20 cellular contexts compared by ENCODE assay signal in the genomic region with DNA sequence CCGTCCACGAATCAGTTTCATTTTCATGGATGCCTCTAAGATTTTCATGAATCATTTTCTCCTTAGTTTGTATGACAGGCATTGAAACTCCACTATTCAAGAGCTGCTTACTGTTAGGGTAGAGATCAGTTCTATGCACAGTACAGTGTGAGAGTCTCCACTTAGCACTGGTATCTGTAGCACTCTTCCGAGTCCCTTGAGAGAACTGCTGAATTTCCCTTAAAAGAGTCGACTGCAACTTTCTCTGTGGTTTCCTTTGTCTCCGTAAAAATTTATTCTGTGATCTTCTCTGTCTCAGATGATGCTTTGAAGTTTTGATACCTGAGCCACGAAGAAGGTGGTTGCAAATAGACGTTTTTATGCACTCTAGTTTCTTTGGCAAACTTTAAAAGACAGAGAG. TPM values are rescaled to one million over a fixed set of nuclear protein-coding genes. Genes with fewer than 3 reads are reported as not detected.
A peak's percentile ranks its signal among the peaks of the same experiment; 100 is the strongest.
DNase-seq lines count a peak whose midpoint lies in the region; ATAC-seq and TF ChIP-seq lines count a peak whose summit lies in the region.
"Had no signal": no experiment of that assay in that cellular context is flagged by ENCODE, and none has a peak within 500 bp of the region (broad histone marks: within the 10 kb centered on the region; RNA-seq: fewer than 3 reads in every experiment).

No MANE protein-coding gene starts in this region.

- no peaks in the 10 kb centered on the region for H3K27me3 Mint-ChIP-seq in activated CD4-positive, alpha-beta T cell treated with anti-CD3 and anti-CD28 coated beads, Interleukin-2, amount 10 ng/mL, durations not matched to agents 24 days and 14 days
- H3K27me3 Mint-ChIP-seq in activated T-helper 1 cell treated with anti-CD3 and anti-CD28 coated beads, Interleukin-12 subunit alpha, Interleukin-12 subunit beta, Interleukin-2, Interleukin-4 antibody, amounts not matched to agents 30 ng/mL and 10 ng/mL and 1 ng/mL, durations not matched to agents 14 hours and 24 hours and 36 hours (ENCODE audit: insufficient read depth) = no peaks in the 10 kb centered on the region
- no peaks in the 10 kb centered on the region for H3K27me3 Mint-ChIP-seq in natural killer cell (ENCODE audit: low read depth in 2 of 2)

- POLR2A ChIA-PET in HEK293 (lab: Yijun Ruan, JAX) = no interaction called here

- H3K36me3 Mint-ChIP-seq in activated CD4-positive, alpha-beta T cell treated with anti-CD3 and anti-CD28 coated beads, Interleukin-2, amount 10 ng/mL, durations not matched to agents 24 days and 14 days (ENCODE audit: low read depth) = peaks cover 73% of the 10 kb centered on the region
- H3K36me3 Mint-ChIP-seq in activated T-helper 1 cell treated with anti-CD3 and anti-CD28 coated beads, Interleukin-12 subunit alpha, Interleukin-12 subunit beta, Interleukin-2, Interleukin-4 antibody, amounts not matched to agents 30 ng/mL and 10 ng/mL and 1 ng/mL, durations not matched to agents 14 hours and 24 hours and 36 hours (ENCODE audit: low read depth) = peaks cover 74% of the 10 kb centered on the region
- peaks cover 42% of the 10 kb centered on the region for H3K36me3 Mint-ChIP-seq in natural killer cell

- H3K9me3 ChIP-seq in HEK293 (ENCODE audit: control insufficient read depth, insufficient read depth, low read depth, low read length) = no peaks in the 10 kb centered on the region
- H3K9me3 ChIP-seq: ascending aorta, gastrocnemius medialis, left lung, ovary, transverse colon had no signal

- TF ChIP-seq CTCF in HEK293 (tag by site-specific recombination; IDR thresholded peaks at IDR 0.05) (no peak), natural killer cell (IDR thresholded peaks at IDR 0.05) (no peak)

- peak; percentile 77 for DNase-seq in activated CD4-positive, alpha-beta T cell treated with anti-CD3 and anti-CD28 coated beads, Interleukin-2, amount 10 ng/mL, durations not matched to agents 24 days and 14 days
- DNase-seq in activated CD4-positive, alpha-beta T cell treated with anti-CD3 and anti-CD28 coated beads, Interleukin-2, amount 50 U/mL, for 4 hours = no peak
- peak; percentile 24 for DNase-seq in activated T-helper 1 cell treated with anti-CD3 and anti-CD28 coated beads, Interleukin-12 subunit alpha, Interleukin-12 subunit beta, Interleukin-2, Interleukin-4 antibody, amounts not matched to agents 30 ng/mL and 10 ng/mL and 1 ng/mL, durations not matched to agents 14 hours and 24 hours and 36 hours (ENCODE audit: low spot score)
- DNase-seq in natural killer cell (no peak), NCI-H2171 (lab: John Stamatoyannopoulos, UW) (no peak), NCI-H524 treated with DMSO at 0.1 percent for 48 hours (lab: John Stamatoyannopoulos, UW) (no peak)
- DNase-seq: C1 segment of cervical spinal cord, DMS79, gastrocnemius medialis, HFFc6, left lung, NCI-H1092, NCI-H2171 treated with DMSO at 0.1 percent for 48 hours, ovary, SW 1271, transverse colon, WERI-Rb-1 had no signal

- H3K4me1 ChIP-seq in HEK293 (ENCODE audit: control insufficient read depth, insufficient read depth, low read length) = no peaks in the 10 kb centered on the region
- H3K4me1 ChIP-seq: ascending aorta, gastrocnemius medialis, transverse colon had no signal

- peak overlapping the region; percentile 77 for H3K4me3 Mint-ChIP-seq in activated CD4-positive, alpha-beta T cell treated with anti-CD3 and anti-CD28 coated beads, Interleukin-2, amount 10 ng/mL, durations not matched to agents 24 days and 14 days
- H3K4me3 Mint-ChIP-seq in activated T-helper 1 cell treated with anti-CD3 and anti-CD28 coated beads, Interleukin-12 subunit alpha, Interleukin-12 subunit beta, Interleukin-2, Interleukin-4 antibody, amounts not matched to agents 30 ng/mL and 10 ng/mL and 1 ng/mL, durations not matched to agents 14 hours and 24 hours and 36 hours = peak overlapping the region; percentile 67
- H3K4me3 Mint-ChIP-seq in natural killer cell = peak overlapping the region; percentile 3
- H3K4me3 Mint-ChIP-seq: HFFc6 had no signal

- H3K4me1 Mint-ChIP-seq in activated CD4-positive, alpha-beta T cell treated with anti-CD3 and anti-CD28 coated beads, Interleukin-2, amount 10 ng/mL, durations not matched to agents 24 days and 14 days = peaks cover 56% of the 10 kb centered on the region
- peaks cover 83% of the 10 kb centered on the region for H3K4me1 Mint-ChIP-seq in activated T-helper 1 cell treated with anti-CD3 and anti-CD28 coated beads, Interleukin-12 subunit alpha, Interleukin-12 subunit beta, Interleukin-2, Interleukin-4 antibody, amounts not matched to agents 30 ng/mL and 10 ng/mL and 1 ng/mL, durations not matched to agents 14 hours and 24 hours and 36 hours (ENCODE audit: low read depth)
- peaks cover 35 to 46% of the 10 kb centered on the region in 2 donors for H3K4me1 Mint-ChIP-seq in natural killer cell

- no peaks in the 10 kb centered on the region for H3K9me3 Mint-ChIP-seq in activated CD4-positive, alpha-beta T cell treated with anti-CD3 and anti-CD28 coated beads, Interleukin-2, amount 10 ng/mL, durations not matched to agents 24 days and 14 days
- H3K9me3 Mint-ChIP-seq in activated T-helper 1 cell treated with anti-CD3 and anti-CD28 coated beads, Interleukin-12 subunit alpha, Interleukin-12 subunit beta, Interleukin-2, Interleukin-4 antibody, amounts not matched to agents 30 ng/mL and 10 ng/mL and 1 ng/mL, durations not matched to agents 14 hours and 24 hours and 36 hours = no peaks in the 10 kb centered on the region
- no peaks in the 10 kb centered on the region for H3K9me3 Mint-ChIP-seq in natural killer cell
- H3K9me3 Mint-ChIP-seq: HFFc6 had no signal

- ATAC-seq in natural killer cell (peak; percentile 41 to 59 (median 55)), HG03469 (IDR thresholded peaks at IDR 0.05; ENCODE audit: unreplicated experiment) (no peak)
- ATAC-seq: gastrocnemius medialis, left lung had no signal

- CTCF ChIA-PET in HEK293 (lab: Yijun Ruan, JAX) = no interaction called here

- intact Hi-C loops in activated CD4-positive, alpha-beta T cell treated with anti-CD3 and anti-CD28 coated beads, Interleukin-2, amount 10 ng/mL, durations not matched to agents 24 days and 14 days (cut with micrococcal nuclease) = loop anchor here (1.0 kb wide), 7 partner anchors 14 to 333 kb away; a partner anchor contains a TSS
- intact Hi-C loops in activated T-helper 1 cell treated with anti-CD3 and anti-CD28 coated beads, Interleukin-12 subunit alpha, Interleukin-12 subunit beta, Interleukin-2, Interleukin-4 antibody, amounts not matched to agents 30 ng/mL and 10 ng/mL and 1 ng/mL, durations not matched to agents 14 hours and 24 hours and 36 hours (cut with micrococcal nuclease) = loop anchor here (1.0 kb wide), 5 partner anchors 14 to 328 kb away; a partner anchor contains a TSS
- intact Hi-C loops in natural killer cell (cut with micrococcal nuclease) = no loop called here

- peaks cover 2 to 98% of the 10 kb centered on the region in 2 experiments for H3K36me3 ChIP-seq in HEK293 (ENCODE audit: control insufficient read depth in 2 of 2, insufficient read depth in 1 of 2, low read length in 2 of 2)
- H3K36me3 ChIP-seq: ovary had no signal

- H3K4me3 ChIP-seq in HEK293 (ENCODE audit: low read depth, low read length) = no peak overlapping the region
- H3K4me3 ChIP-seq: ascending aorta, gastrocnemius medialis, left lung, ovary, transverse colon had no signal

- H3K27ac Mint-ChIP-seq in activated CD4-positive, alpha-beta T cell treated with anti-CD3 and anti-CD28 coated beads, Interleukin-2, amount 10 ng/mL, durations not matched to agents 24 days and 14 days = peak overlapping the region; percentile 88
- H3K27ac Mint-ChIP-seq in activated T-helper 1 cell treated with anti-CD3 and anti-CD28 coated beads, Interleukin-12 subunit alpha, Interleukin-12 subunit beta, Interleukin-2, Interleukin-4 antibody, amounts not matched to agents 30 ng/mL and 10 ng/mL and 1 ng/mL, durations not matched to agents 14 hours and 24 hours and 36 hours = peak overlapping the region; percentile 91
- peak overlapping the region; percentile 84 to 85 for H3K27ac Mint-ChIP-seq in natural killer cell
- H3K27ac Mint-ChIP-seq: HFFc6 had no signal

- H3K27ac ChIP-seq in HEK293 (ENCODE audit: extremely low read depth, low read depth, low read length) = no peak overlapping the region
- H3K27ac ChIP-seq: ascending aorta, gastrocnemius medialis, left lung, ovary, transverse colon, WERI-Rb-1 had no signal

TF ChIP-seq in HEK293, 187 proteins besides CTCF, POLR2A, EP300 and RAD21:
- TF ChIP-seq GLI2 (tag by site-specific recombination; IDR thresholded peaks at IDR 0.05; ENCODE audit: borderline replicate concordance, low read depth) = no peak
- no peak for TF ChIP-seq GFI1B (tag by site-specific recombination; IDR thresholded peaks at IDR 0.05)
- 0 out of 2 replicates have a peak, but pooled peaks have one; percentile 18 for TF ChIP-seq PRDM1 (tag by site-specific recombination; IDR thresholded peaks at IDR 0.05)
- TF ChIP-seq ZNF311 (tag by site-specific recombination; IDR thresholded peaks at IDR 0.05; ENCODE audit: borderline replicate concordance) = no peak
TF ChIP-seq in HEK293: peak in this region for 1.

RNA-seq across cellular contexts. Expression of a gene that starts 14.8 kb away (rescaled TPM):
- 18.4 and 18.9 TPM in 2 replicates for total RNA-seq in activated CD4-positive, alpha-beta T cell treated with anti-CD3 and anti-CD28 coated beads, Interleukin-2, amount 10 ng/mL, durations not matched to agents 24 days and 14 days
- 22.6 and 25.0 TPM in 2 replicates for total RNA-seq in activated T-helper 1 cell treated with anti-CD3 and anti-CD28 coated beads, Interleukin-12 subunit alpha, Interleukin-12 subunit beta, Interleukin-2, Interleukin-4 antibody, amounts not matched to agents 30 ng/mL and 10 ng/mL and 1 ng/mL, durations not matched to agents 14 hours and 24 hours and 36 hours
- 10 to 100 TPM; 16.6 to 28.6 (median 16.8) TPM for total RNA-seq in natural killer cell

RNA-seq across cellular contexts. Expression of a gene that starts 30.7 kb away (rescaled TPM):
- 3.8 TPM in 2 replicates for total RNA-seq in activated CD4-positive, alpha-beta T cell treated with anti-CD3 and anti-CD28 coated beads, Interleukin-2, amount 10 ng/mL, durations not matched to agents 24 days and 14 days
- 6.7 and 6.8 TPM in 2 replicates for total RNA-seq in activated T-helper 1 cell treated with anti-CD3 and anti-CD28 coated beads, Interleukin-12 subunit alpha, Interleukin-12 subunit beta, Interleukin-2, Interleukin-4 antibody, amounts not matched to agents 30 ng/mL and 10 ng/mL and 1 ng/mL, durations not matched to agents 14 hours and 24 hours and 36 hours
- 10 to 100 TPM in 1 of 3 donors, 1 to 10 TPM in 1, under 1 TPM in 1; 0.38 to 25.8 (median 1.7) TPM for total RNA-seq in natural killer cell
- total RNA-seq: ascending aorta, HFFc6 had no signal

Comparison
In these comparisons a context has a peak if more than half of its experiments do, and no peak if none do; other contexts are left out.
1. DNase-seq: peak in activated CD4-positive, alpha-beta T cell treated with anti-CD3 and anti-CD28 coated beads, Interleukin-2, amount 10 ng/mL, durations not matched to agents 24 days and 14 days (single experiment) and activated T-helper 1 cell treated with anti-CD3 and anti-CD28 coated beads, Interleukin-12 subunit alpha, Interleukin-12 subunit beta, Interleukin-2, Interleukin-4 antibody, amounts not matched to agents 30 ng/mL and 10 ng/mL and 1 ng/mL, durations not matched to agents 14 hours and 24 hours and 36 hours (single experiment); none in activated CD4-positive, alpha-beta T cell treated with anti-CD3 and anti-CD28 coated beads, Interleukin-2, amount 50 U/mL, for 4 hours (0 of 2), natural killer cell (single experiment), NCI-H2171 (single experiment) and NCI-H524 treated with DMSO at 0.1 percent for 48 hours (single experiment).
2. H3K4me3 Mint-ChIP-seq: peak in every context shown above with its lines; median percentile 77 in activated CD4-positive, alpha-beta T cell treated with anti-CD3 and anti-CD28 coated beads, Interleukin-2, amount 10 ng/mL, durations not matched to agents 24 days and 14 days; 67 in activated T-helper 1 cell treated with anti-CD3 and anti-CD28 coated beads, Interleukin-12 subunit alpha, Interleukin-12 subunit beta, Interleukin-2, Interleukin-4 antibody, amounts not matched to agents 30 ng/mL and 10 ng/mL and 1 ng/mL, durations not matched to agents 14 hours and 24 hours and 36 hours; 3 in natural killer cell.
3. Peak in every context shown above with its lines, with median percentiles within 50 percentile points of each other: H3K27ac Mint-ChIP-seq.